31 cellular contexts compared by ENCODE assay signal in the genomic region with DNA sequence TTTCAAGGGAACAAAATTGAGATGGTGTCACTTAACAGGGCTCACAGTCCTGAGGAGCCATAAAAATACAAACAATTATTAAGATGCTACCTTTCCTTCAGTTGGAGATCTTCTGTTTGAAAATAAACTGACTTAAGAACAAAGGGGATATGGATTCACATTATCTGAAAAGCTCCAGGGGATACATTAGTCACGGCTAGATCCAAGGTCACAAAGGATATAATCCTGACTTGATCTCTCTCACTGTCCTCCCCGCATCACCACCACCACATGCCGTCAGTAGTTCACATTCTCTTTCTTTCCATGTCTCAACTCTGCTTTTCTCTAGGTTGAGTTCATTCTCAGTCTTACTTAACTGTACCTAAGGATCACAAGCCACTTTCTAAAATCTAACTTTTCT.
"Had no signal": no experiment of that assay in that cellular context is flagged by ENCODE, and none has a peak within 500 bp of the region (broad histone marks: within the 10 kb centered on the region; RNA-seq: fewer than 3 reads in every experiment).

No MANE protein-coding gene starts in this region.

- H3K27me3 ChIP-seq: brain microvascular endothelial cell, SJSA1 had no signal

- FAIRE-seq: TTC549 had no signal

- H3K36me3 Mint-ChIP-seq: activated CD4-positive, alpha-beta memory T cell treated with anti-CD3 and anti-CD28 coated beads for 36 hours; activated naive CD8-positive, alpha-beta T cell treated with anti-CD3 and anti-CD28 coated beads for 36 hours; WTC11 had no signal

- H3K4me3 Mint-ChIP-seq: activated CD4-positive, alpha-beta memory T cell treated with anti-CD3 and anti-CD28 coated beads for 36 hours; activated CD4-positive, alpha-beta T cell treated with anti-CD3 and anti-CD28 coated beads for 36 hours; activated naive CD8-positive, alpha-beta T cell treated with anti-CD3 and anti-CD28 coated beads for 36 hours; activated T-helper 17 cell treated with anti-CD3 and anti-CD28 coated beads, Interleukin-2, amount 50 U/mL, for 72 hours; T-helper 1 cell treated with Interleukin-12 subunit alpha and Interleukin-12 subunit beta and Interleukin-4 antibody, amounts not matched to agents 30 μg/mL and 1 μg/mL, for 36 hours; T-helper 2 cell treated with Interferon-gamma antibody and Interleukin-4, amounts not matched to agents 5 μg/mL and 100 μg/mL, for 36 hours; WTC11 had no signal

- H3K27ac Mint-ChIP-seq: activated CD4-positive, alpha-beta memory T cell treated with anti-CD3 and anti-CD28 coated beads for 36 hours; activated CD4-positive, alpha-beta T cell treated with anti-CD3 and anti-CD28 coated beads for 36 hours; activated naive CD8-positive, alpha-beta T cell treated with anti-CD3 and anti-CD28 coated beads for 36 hours; activated T-helper 17 cell treated with anti-CD3 and anti-CD28 coated beads, Interleukin-2, amount 50 U/mL, for 72 hours; T-helper 1 cell treated with Interleukin-12 subunit alpha and Interleukin-12 subunit beta and Interleukin-4 antibody, amounts not matched to agents 30 μg/mL and 1 μg/mL, for 36 hours; T-helper 2 cell treated with Interferon-gamma antibody and Interleukin-4, amounts not matched to agents 5 μg/mL and 100 μg/mL, for 36 hours; WTC11 had no signal

- H3K27me3 Mint-ChIP-seq: activated CD4-positive, alpha-beta memory T cell treated with anti-CD3 and anti-CD28 coated beads for 36 hours; activated CD4-positive, alpha-beta T cell treated with anti-CD3 and anti-CD28 coated beads for 36 hours; activated naive CD8-positive, alpha-beta T cell treated with anti-CD3 and anti-CD28 coated beads for 36 hours; activated T-helper 17 cell treated with anti-CD3 and anti-CD28 coated beads, Interleukin-2, amount 50 U/mL, for 72 hours had no signal

- H3K27ac ChIP-seq: brain microvascular endothelial cell, SJSA1 had no signal

- H3K9me3 ChIP-seq: SK-N-SH had no signal

- H3K36me3 ChIP-seq: brain microvascular endothelial cell, SJSA1 had no signal

- ATAC-seq: activated CD4-positive, alpha-beta T cell treated with anti-CD3 and anti-CD28 coated beads for 36 hours; activated CD4-positive, CD25-positive, alpha-beta regulatory T cell treated with anti-CD3 and anti-CD28 coated beads, Interleukin-2, amount 50 U/mL, for 24 hours; activated T-helper 17 cell treated with anti-CD3 and anti-CD28 coated beads, Interleukin-2, amount 50 U/mL, for 72 hours; Panc1; WTC11 had no signal

- H3K4me1 Mint-ChIP-seq: activated CD4-positive, alpha-beta T cell treated with anti-CD3 and anti-CD28 coated beads for 36 hours; activated naive CD8-positive, alpha-beta T cell treated with anti-CD3 and anti-CD28 coated beads for 36 hours; activated T-helper 17 cell treated with anti-CD3 and anti-CD28 coated beads, Interleukin-2, amount 50 U/mL, for 72 hours had no signal

- H3K4me2 ChIP-seq: SK-N-SH had no signal

- H3K9me3 Mint-ChIP-seq: activated CD4-positive, alpha-beta memory T cell treated with anti-CD3 and anti-CD28 coated beads for 36 hours; activated naive CD8-positive, alpha-beta T cell treated with anti-CD3 and anti-CD28 coated beads for 36 hours; activated T-helper 17 cell treated with anti-CD3 and anti-CD28 coated beads, Interleukin-2, amount 50 U/mL, for 72 hours; T-helper 1 cell treated with Interleukin-12 subunit alpha and Interleukin-12 subunit beta and Interleukin-4 antibody, amounts not matched to agents 30 μg/mL and 1 μg/mL, for 36 hours; T-helper 2 cell treated with Interferon-gamma antibody and Interleukin-4, amounts not matched to agents 5 μg/mL and 100 μg/mL, for 36 hours had no signal

- H3K9ac ChIP-seq: SK-N-SH had no signal

- H3K4me1 ChIP-seq: SJSA1 had no signal

- H3K4me3 ChIP-seq: SJSA1 had no signal

- DNase-seq: activated CD4-positive, alpha-beta memory T cell treated with anti-CD3 and anti-CD28 coated beads for 36 hours; activated CD4-positive, alpha-beta T cell treated with anti-CD3 and anti-CD28 coated beads for 36 hours; activated CD4-positive, alpha-beta T cell treated with anti-CD3 and anti-CD28 coated beads, Interleukin-2, amount 50 U/mL, for 1 hour; activated CD8-positive, alpha-beta memory T cell treated with anti-CD3 and anti-CD28 coated beads, Interleukin-2, amount 50 U/mL, for 4 hours; activated effector memory CD4-positive, alpha-beta T cell treated with anti-CD3 and anti-CD28 coated beads, Interleukin-2, amount 50 U/mL, for 16 hours; activated naive CD4-positive, alpha-beta T cell; activated naive CD4-positive, alpha-beta T cell treated with anti-CD3 and anti-CD28 coated beads, Interleukin-2, amount 50 U/mL, for 16 hours; activated naive CD8-positive, alpha-beta T cell treated with anti-CD3 and anti-CD28 coated beads for 36 hours; activated T-cell treated with anti-CD3 and anti-CD28 coated beads, Interleukin-2, amount 50 U/mL, for 48 hours; amniotic stem cell; aorta; brain microvascular endothelial cell; central memory CD4-positive, alpha-beta T cell; Karpas-422; NCI-H1048; NCI-H1105 treated with DMSO at 0.1 percent for 48 hours; NCI-H1436 treated with DMSO at 0.1 percent for 48 hours; NCI-H187; NCI-H2107; NCI-H226; NCI-H524 treated with DMSO at 0.1 percent for 48 hours; SHP77; SK-N-SH had no signal
